Comparison of ENCODE assay signal across 10 cellular contexts in the genomic region with DNA sequence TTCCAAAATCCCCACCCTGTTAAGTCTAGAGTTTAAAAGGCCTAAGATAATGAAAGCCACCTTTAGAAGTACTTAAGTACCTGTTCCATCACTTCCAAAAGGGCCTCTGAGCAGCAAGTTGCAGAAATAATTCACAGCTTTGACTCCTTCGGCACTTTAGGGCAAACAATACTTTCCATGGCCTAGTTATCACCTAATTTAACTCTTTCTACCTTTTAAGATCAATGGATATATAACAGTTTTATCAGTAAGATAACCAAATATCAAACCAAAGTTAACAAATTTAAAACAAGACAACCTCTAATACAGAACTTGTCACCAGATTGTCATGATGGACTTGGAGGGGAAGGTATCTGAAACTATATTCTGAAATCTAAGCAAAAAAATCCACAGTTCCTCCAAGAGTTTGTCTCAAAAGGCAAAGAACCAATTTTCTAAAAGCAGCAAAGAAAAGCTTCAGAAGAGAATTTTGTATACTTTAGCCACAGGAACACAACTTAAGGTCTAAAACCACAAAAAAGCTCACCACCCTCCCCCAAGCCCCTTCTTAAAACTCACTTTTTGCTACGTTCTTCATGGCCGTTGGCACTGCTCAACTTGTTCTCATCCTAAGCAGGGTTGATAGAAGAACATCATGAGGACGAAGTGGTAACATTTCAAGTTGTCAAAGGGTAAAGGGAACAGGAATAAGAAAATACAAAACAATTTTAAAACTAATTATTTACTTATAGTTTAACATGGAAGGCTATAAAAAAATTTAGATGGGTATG. TPM values are rescaled to one million over a fixed set of nuclear protein-coding genes. Genes with fewer than 3 reads are reported as not detected.
DNase-seq lines count a peak whose midpoint lies in the region; ATAC-seq, FAIRE-seq and TF ChIP-seq lines count a peak whose summit lies in the region.
"Had no signal": no experiment of that assay in that cellular context is flagged by ENCODE, and none has a peak within 500 bp of the region (broad histone marks: within the 10 kb centered on the region; RNA-seq: fewer than 3 reads in every experiment).

No MANE protein-coding gene starts in this region.

- 0 out of 2 replicates have a peak, but pooled peaks have one; percentile 18 for TF ChIP-seq RAD21 in HepG2 (CRISPR knock-in tag; IDR thresholded peaks at IDR 0.05)

- peak overlapping the region; percentile 5; the same call in 1 of the 2 replicates for H3K9ac ChIP-seq in HepG2 (ENCODE audit: insufficient read depth, low read depth, low read length)
- H3K9ac ChIP-seq in kidney (ENCODE audit: low read length in 2 of 2), result peak overlapping the region in 1 of 2 donors; percentile 31
- H3K9ac ChIP-seq: parathyroid adenoma had no signal

- no peak for FAIRE-seq in HepG2 (lab: Jason Lieb, UNC)
- FAIRE-seq in kidney (lab: Jason Lieb, UNC), result no peak
- FAIRE-seq: bronchial epithelial cell had no signal

- no peak overlapping the region for H3K27ac ChIP-seq in HepG2 (ENCODE audit: extremely low read length, insufficient read depth, low read length)
- no peak overlapping the region for H3K27ac ChIP-seq in right lobe of liver
- no peak overlapping the region for H3K27ac ChIP-seq in kidney (ENCODE audit: low read depth in 2 of 2, low read length in 2 of 2)
- H3K27ac ChIP-seq in thyroid gland, result no peak overlapping the region
- H3K27ac ChIP-seq in testis, result no peak overlapping the region
- H3K27ac ChIP-seq: parathyroid adenoma had no signal

- H3K9me3 Mint-ChIP-seq in activated naive CD8-positive, alpha-beta T cell treated with anti-CD3 and anti-CD28 coated beads for 36 hours, result no peaks in the 10 kb centered on the region
- H3K9me3 Mint-ChIP-seq in memory B cell (no peaks in the 10 kb centered on the region), type B pancreatic cell (no peaks in the 10 kb centered on the region)

- BruUV-seq in HepG2 (replicated peaks; lab: Mats Ljungman, UMichigan), result no TSS peak

- H3K4me3 ChIP-seq in HepG2 (replicated peaks in 1 of 3; ENCODE audit: insufficient read depth in 1 of 3, low read depth in 2 of 3, low read length in 3 of 3) (peak overlapping the region in 2 of 3 experiments; percentile 91 to 92; a peak in 3 of 6 replicates), right lobe of liver (no peak overlapping the region), kidney (ENCODE audit: low read length in 2 of 2) (peak overlapping the region in 1 of 2 donors; percentile 12), thyroid gland (replicated peaks in 1 of 3) (no peak overlapping the region), testis (no peak overlapping the region)

- intact Hi-C loops in HepG2 (cut with micrococcal nuclease; ENCODE audit: unreplicated experiment) (no loop called here), right lobe of liver (cut with DNase I) (no loop called here), kidney (cut with DNase I) (no loop called here), thyroid gland (cut with DNase I) (no loop called here), testis (cut with DNase I; ENCODE audit: low total_unique reads) (no loop called here)

- H3K27me3 ChIP-seq in HepG2 (ENCODE audit: control insufficient read depth in 1 of 2, insufficient read depth in 2 of 2, low read length in 2 of 2), result no peaks in the 10 kb centered on the region; a peak in 1 of 5 replicates
- no peaks in the 10 kb centered on the region for H3K27me3 ChIP-seq in right lobe of liver
- no peaks in the 10 kb centered on the region for H3K27me3 ChIP-seq in thyroid gland
- no peaks in the 10 kb centered on the region for H3K27me3 ChIP-seq in testis

- no peak for DNase-seq in HepG2 (ENCODE audit: low spot score)
- no peak for DNase-seq in right lobe of liver
- no peak for DNase-seq in activated naive CD8-positive, alpha-beta T cell treated with anti-CD3 and anti-CD28 coated beads for 36 hours
- no peak for DNase-seq in memory B cell (ENCODE audit: low spot score in 2 of 2)
- no peak for DNase-seq in type B pancreatic cell (ENCODE audit: extremely low spot score, unreplicated experiment)
- DNase-seq in kidney, result no peak
- DNase-seq in thyroid gland, result no peak
- no peak for DNase-seq in testis

- peaks cover 70% of the 10 kb centered on the region for H3K36me3 Mint-ChIP-seq in activated naive CD8-positive, alpha-beta T cell treated with anti-CD3 and anti-CD28 coated beads for 36 hours
- H3K36me3 Mint-ChIP-seq in memory B cell (peaks cover 32% of the 10 kb centered on the region), type B pancreatic cell (peaks cover 53% of the 10 kb centered on the region)

- TF ChIP-seq CTCF in HepG2 (CRISPR knock-in tag; IDR thresholded peaks at IDR 0.05), result no peak
- TF ChIP-seq CTCF in right lobe of liver (IDR thresholded peaks at IDR 0.05), result no peak
- TF ChIP-seq CTCF in type B pancreatic cell (conservative IDR thresholded peaks at IDR 0.05), result no peak
- TF ChIP-seq CTCF in kidney (IDR thresholded peaks at IDR 0.05; ENCODE audit: borderline replicate concordance, extremely low read depth, insufficient read depth), result no peak
- TF ChIP-seq CTCF in thyroid gland (IDR thresholded peaks at IDR 0.05), result no peak
- TF ChIP-seq CTCF in testis (IDR thresholded peaks at IDR 0.05), result no peak

- peak overlapping the region; percentile 78 for H3K4me3 Mint-ChIP-seq in activated naive CD8-positive, alpha-beta T cell treated with anti-CD3 and anti-CD28 coated beads for 36 hours
- H3K4me3 Mint-ChIP-seq in memory B cell, result peak overlapping the region; percentile 8
- H3K4me3 Mint-ChIP-seq in type B pancreatic cell, result peak overlapping the region; percentile 51

- no peaks in the 10 kb centered on the region for H3K9me3 ChIP-seq in HepG2 (ENCODE audit: low read length)
- H3K9me3 ChIP-seq in right lobe of liver, result no peaks in the 10 kb centered on the region
- no peaks in the 10 kb centered on the region for H3K9me3 ChIP-seq in kidney (ENCODE audit: control insufficient read depth in 1 of 2, low read length in 2 of 2)
- H3K9me3 ChIP-seq in thyroid gland, result no peaks in the 10 kb centered on the region
- H3K9me3 ChIP-seq in testis, result no peaks in the 10 kb centered on the region

- H3K79me2 ChIP-seq in HepG2 (ENCODE audit: insufficient read depth, low read length), result peaks cover 94% of the 10 kb centered on the region

- H3K36me3 ChIP-seq in HepG2 (replicated peaks in 1 of 2; ENCODE audit: control insufficient read depth in 1 of 2, insufficient read depth in 2 of 2, low read length in 2 of 2) (peaks cover 25 to 63% of the 10 kb centered on the region in 2 experiments), right lobe of liver (peaks cover 6 to 70% (median 48%) of the 10 kb centered on the region in 4 donors), kidney (ENCODE audit: control insufficient read depth in 1 of 2, insufficient read depth in 2 of 2, low read length in 2 of 2) (peaks cover 28 to 60% of the 10 kb centered on the region in 2 donors), thyroid gland (peaks cover 50 to 63% of the 10 kb centered on the region in 2 donors), testis (ENCODE audit: low read depth, missing control alignments) (no peaks in the 10 kb centered on the region)

- POLR2A ChIA-PET in HepG2 (lab: Yijun Ruan, JAX), result interaction anchor here (1.0 to 8.6 kb wide), 8 partner anchors 8 to 40 kb away, joined by 3 to 211 read pairs (median 4); partner anchors contain the start of genes NFS1 and ROMO1

- H2AFZ ChIP-seq in HepG2 (ENCODE audit: low read length), result no peak overlapping the region
- H2AFZ ChIP-seq: parathyroid adenoma had no signal

- in situ Hi-C loops in HepG2 (cut with HindIII; ENCODE audit: extremely low pct_ligation_motif_present, low pct_unique_long_range_greater_than_20kb), result no loop called here

- peaks cover 80% of the 10 kb centered on the region for H4K20me1 ChIP-seq in HepG2 (ENCODE audit: insufficient read depth, low read length)

- H3K27ac Mint-ChIP-seq in activated naive CD8-positive, alpha-beta T cell treated with anti-CD3 and anti-CD28 coated beads for 36 hours, result peak overlapping the region; percentile 83
- peak overlapping the region; percentile 63 for H3K27ac Mint-ChIP-seq in memory B cell
- H3K27ac Mint-ChIP-seq in type B pancreatic cell, result peak overlapping the region; percentile 48

- no peak for ATAC-seq in HepG2
- ATAC-seq in right lobe of liver, result no peak
- no peak for ATAC-seq in memory B cell (ENCODE audit: low read depth)

- peak in 1 of 2 experiments; percentile 18; a peak in 1 of 4 replicates for TF ChIP-seq POLR2A in HepG2 (IDR thresholded peaks at IDR 0.05; ENCODE audit: insufficient read depth in 1 of 2, low read depth in 2 of 2, low read length in 2 of 2)
- no peak for TF ChIP-seq POLR2A in right lobe of liver (IDR thresholded peaks at IDR 0.05)
- no peak for TF ChIP-seq POLR2A in thyroid gland (IDR thresholded peaks at IDR 0.05)
- TF ChIP-seq POLR2A in testis (IDR thresholded peaks at IDR 0.05), result no peak

- TF ChIP-seq EP300 in HepG2 (IDR thresholded peaks at IDR 0.05; ENCODE audit: low read depth in 2 of 2, low read length in 2 of 2) (no peak), HepG2 (CRISPR knock-in tag; IDR thresholded peaks at IDR 0.05; ENCODE audit: borderline replicate concordance) (no peak)

- peak overlapping the region; percentile 98 for H3K4me2 ChIP-seq in HepG2 (ENCODE audit: low read depth, low read length)

- WGBS in HepG2 (ENCODE audit: low lambda C conversion rate), result 91% methylated on average over 4 of the region's 4 CpGs
- 51% methylated on average over 4 of the region's 4 CpGs for WGBS in right lobe of liver (ENCODE audit: insufficient coverage, low coverage, low lambda C conversion rate, missing lambda C conversion rate)
- WGBS in thyroid gland, 2 donors, result 56 to 63% methylated on average over 4 of the region's 4 CpGs
- WGBS in testis, 2 donors, result 31 to 40% methylated on average over 4 of the region's 4 CpGs

- H3K4me1 ChIP-seq in HepG2 (ENCODE audit: insufficient read depth, low read length), result peaks cover 75% of the 10 kb centered on the region
- H3K4me1 ChIP-seq in right lobe of liver, result peaks cover 0 to 59% (median 21%) of the 10 kb centered on the region in 4 donors
- H3K4me1 ChIP-seq in kidney (ENCODE audit: control insufficient read depth in 1 of 2, insufficient read depth in 1 of 2, low read depth in 1 of 2, low read length in 2 of 2), result peaks cover 10 to 31% of the 10 kb centered on the region in 2 donors
- peaks cover 23 to 43% of the 10 kb centered on the region in 2 donors for H3K4me1 ChIP-seq in thyroid gland
- peaks cover 28% of the 10 kb centered on the region for H3K4me1 ChIP-seq in testis

- peaks cover 8% of the 10 kb centered on the region for H3K27me3 Mint-ChIP-seq in activated naive CD8-positive, alpha-beta T cell treated with anti-CD3 and anti-CD28 coated beads for 36 hours
- H3K27me3 Mint-ChIP-seq in memory B cell (no peaks in the 10 kb centered on the region), type B pancreatic cell (peaks cover 6% of the 10 kb centered on the region)

- CTCF ChIA-PET in HepG2 (lab: Yijun Ruan, JAX; ENCODE audit: low intra/inter-chr PET ratio, low total read pairs), result no interaction called here

- peaks cover 49% of the 10 kb centered on the region for H3K4me1 Mint-ChIP-seq in activated naive CD8-positive, alpha-beta T cell treated with anti-CD3 and anti-CD28 coated beads for 36 hours
- H3K4me1 Mint-ChIP-seq in memory B cell (peaks cover 23% of the 10 kb centered on the region), type B pancreatic cell (ENCODE audit: unreplicated experiment) (peaks cover 25% of the 10 kb centered on the region)

RNA-seq across cellular contexts. Expression of gene RBM39, which starts 3.5 kb away (rescaled TPM):
- total RNA-seq in HepG2 (2016; rRNA removed; fragmentation: Illumina TruSeq; extraction: Trizol), result 431 and 788 TPM in 2 replicates
- 862 and 1,011 TPM in 2 replicates for total RNA-seq in HepG2 (2016; cell fraction: cytosol; rRNA removed; fragmentation: Illumina TruSeq; extraction: Trizol; ENCODE audit: low read depth)
- 445 and 791 TPM in 2 replicates for total RNA-seq in HepG2 (2016; cell fraction: insoluble cytoplasmic fraction; rRNA removed; fragmentation: Illumina TruSeq; extraction: Trizol)
- total RNA-seq in HepG2 (2016; cell fraction: membrane; rRNA removed; fragmentation: Illumina TruSeq; extraction: Trizol), result 352 and 417 TPM in 2 replicates
- 1,469 and 1,561 TPM in 2 replicates for total RNA-seq in HepG2 (2016; cell fraction: nucleus; rRNA removed; fragmentation: Illumina TruSeq; extraction: Trizol)
- polyA plus RNA-seq in HepG2 (2011; rRNA removed), result 859 and 920 TPM in 2 replicates
- 89.0 and 133 TPM in 2 replicates for polyA plus RNA-seq in HepG2 (2011; cell fraction: cytosol; rRNA removed)
- 3,125 and 3,321 TPM in 2 replicates for polyA plus RNA-seq in HepG2 (2011; cell fraction: nucleus; rRNA removed)
- 867 and 961 TPM in 2 replicates for polyA plus RNA-seq in HepG2 (2012)
- polyA plus RNA-seq in HepG2 (2016; cell fraction: cytosol; fragmentation: Illumina TruSeq; extraction: Trizol; ENCODE audit: low read depth), result 47.3 and 51.7 TPM in 2 replicates
- 339 and 360 TPM in 2 replicates for polyA plus RNA-seq in HepG2 (2016; cell fraction: insoluble cytoplasmic fraction; fragmentation: Illumina TruSeq; extraction: Trizol; ENCODE audit: low read depth)
- polyA plus RNA-seq in HepG2 (2016; cell fraction: membrane; fragmentation: Illumina TruSeq; extraction: Trizol; ENCODE audit: low read depth), result 79.3 and 86.7 TPM in 2 replicates
- 2,644 and 2,668 TPM in 2 replicates for polyA plus RNA-seq in HepG2 (2016; cell fraction: nucleus; fragmentation: Illumina TruSeq; extraction: Trizol; ENCODE audit: insufficient read depth, low read depth)
- 166 and 263 TPM in 2 replicates for polyA minus RNA-seq in HepG2 (2011; rRNA and poly(A)+ RNA removed; ENCODE audit: low replicate concordance)
- 91.3 and 98.3 TPM in 2 replicates for polyA minus RNA-seq in HepG2 (2011; cell fraction: cytosol; rRNA and poly(A)+ RNA removed)
- 2,261 and 2,868 TPM in 2 replicates for polyA minus RNA-seq in HepG2 (2011; cell fraction: nucleus; rRNA and poly(A)+ RNA removed)
- 100 to 1,000 TPM in 5 of 6 experiments, 10 to 100 TPM in 1; 86.4 to 166 (median 120) TPM for total RNA-seq in right lobe of liver
- 100 to 1,000 TPM; 330 to 349 TPM for total RNA-seq in activated naive CD8-positive, alpha-beta T cell treated with anti-CD3 and anti-CD28 coated beads for 36 hours
- 361 and 398 TPM in 2 replicates for total RNA-seq in type B pancreatic cell (ENCODE audit: low replicate concordance)
- total RNA-seq in kidney, result 304 TPM
- 148 TPM for polyA plus RNA-seq in kidney (ENCODE audit: insufficient read depth, low read depth, low replicate concordance)
- total RNA-seq in thyroid gland, result 100 to 1,000 TPM; 315 to 475 (median 368) TPM
- 100 to 1,000 TPM; 273 to 278 TPM for total RNA-seq in testis
- polyA plus RNA-seq in testis (ENCODE audit: insufficient read depth, low read depth, low replicate concordance), result 116 TPM

RNA-seq across cellular contexts. Expression of gene PHF20, which starts 33.2 kb away (rescaled TPM):
- total RNA-seq in HepG2 (2016; rRNA removed; fragmentation: Illumina TruSeq; extraction: Trizol) (34.1 and 43.3 TPM in 2 replicates), right lobe of liver (10 to 100 TPM in 5 of 6 experiments, 1 to 10 TPM in 1; 9.3 to 16.7 (median 14.5) TPM), type B pancreatic cell (ENCODE audit: low replicate concordance) (33.4 and 37.6 TPM in 2 replicates), kidney (48.4 TPM), thyroid gland (10 to 100 TPM; 28.0 to 51.7 (median 35.2) TPM), testis (100 to 1,000 TPM in 1 of 2 donors, 10 to 100 TPM in 1; 59.8 to 108 TPM)
- total RNA-seq in HepG2 (2016; cell fraction: cytosol; rRNA removed; fragmentation: Illumina TruSeq; extraction: Trizol; ENCODE audit: low read depth), result 56.7 and 61.5 TPM in 2 replicates
- 35.4 and 40.8 TPM in 2 replicates for total RNA-seq in HepG2 (2016; cell fraction: insoluble cytoplasmic fraction; rRNA removed; fragmentation: Illumina TruSeq; extraction: Trizol)
- total RNA-seq in HepG2 (2016; cell fraction: membrane; rRNA removed; fragmentation: Illumina TruSeq; extraction: Trizol), result 47.8 and 49.1 TPM in 2 replicates
- 37.0 and 43.8 TPM in 2 replicates for total RNA-seq in HepG2 (2016; cell fraction: nucleus; rRNA removed; fragmentation: Illumina TruSeq; extraction: Trizol)
- polyA plus RNA-seq in HepG2 (2011; rRNA removed) (18.5 and 22.8 TPM in 2 replicates), kidney (ENCODE audit: insufficient read depth, low read depth, low replicate concordance) (12.3 TPM), testis (ENCODE audit: insufficient read depth, low read depth, low replicate concordance) (76.1 TPM)
- polyA plus RNA-seq in HepG2 (2011; cell fraction: cytosol; rRNA removed), result 21.6 and 23.5 TPM in 2 replicates
- 14.7 and 18.5 TPM in 2 replicates for polyA plus RNA-seq in HepG2 (2011; cell fraction: nucleus; rRNA removed)
- polyA plus RNA-seq in HepG2 (2012), result 36.8 and 41.9 TPM in 2 replicates
- 22.9 and 31.3 TPM in 2 replicates for polyA plus RNA-seq in HepG2 (2016; cell fraction: cytosol; fragmentation: Illumina TruSeq; extraction: Trizol; ENCODE audit: low read depth)
- 32.6 and 36.2 TPM in 2 replicates for polyA plus RNA-seq in HepG2 (2016; cell fraction: insoluble cytoplasmic fraction; fragmentation: Illumina TruSeq; extraction: Trizol; ENCODE audit: low read depth)
- 22.4 and 30.8 TPM in 2 replicates for polyA plus RNA-seq in HepG2 (2016; cell fraction: membrane; fragmentation: Illumina TruSeq; extraction: Trizol; ENCODE audit: low read depth)
- polyA plus RNA-seq in HepG2 (2016; cell fraction: nucleus; fragmentation: Illumina TruSeq; extraction: Trizol; ENCODE audit: insufficient read depth, low read depth), result 23.9 and 28.8 TPM in 2 replicates
- 44.9 and 77.1 TPM in 2 replicates for polyA minus RNA-seq in HepG2 (2011; rRNA and poly(A)+ RNA removed; ENCODE audit: low replicate concordance)
- polyA minus RNA-seq in HepG2 (2011; cell fraction: cytosol; rRNA and poly(A)+ RNA removed), result 19.8 and 22.3 TPM in 2 replicates
- 53.6 and 69.2 TPM in 2 replicates for polyA minus RNA-seq in HepG2 (2011; cell fraction: nucleus; rRNA and poly(A)+ RNA removed)
- 10 to 100 TPM; 50.2 to 50.6 TPM for total RNA-seq in activated naive CD8-positive, alpha-beta T cell treated with anti-CD3 and anti-CD28 coated beads for 36 hours

RNA-seq across cellular contexts. Expression of gene ROMO1, which starts 39.4 kb away (rescaled TPM):
- total RNA-seq in HepG2 (2016; rRNA removed; fragmentation: Illumina TruSeq; extraction: Trizol), result 636 and 726 TPM in 2 replicates
- total RNA-seq in HepG2 (2016; cell fraction: cytosol; rRNA removed; fragmentation: Illumina TruSeq; extraction: Trizol; ENCODE audit: low read depth), result 328 and 530 TPM in 2 replicates
- 687 and 846 TPM in 2 replicates for total RNA-seq in HepG2 (2016; cell fraction: insoluble cytoplasmic fraction; rRNA removed; fragmentation: Illumina TruSeq; extraction: Trizol)
- total RNA-seq in HepG2 (2016; cell fraction: membrane; rRNA removed; fragmentation: Illumina TruSeq; extraction: Trizol), result 460 and 632 TPM in 2 replicates
- 223 and 226 TPM in 2 replicates for total RNA-seq in HepG2 (2016; cell fraction: nucleus; rRNA removed; fragmentation: Illumina TruSeq; extraction: Trizol)
- 688 and 755 TPM in 2 replicates for polyA plus RNA-seq in HepG2 (2011; rRNA removed)
- polyA plus RNA-seq in HepG2 (2011; cell fraction: cytosol; rRNA removed), result 1,254 and 1,646 TPM in 2 replicates
- polyA plus RNA-seq in HepG2 (2011; cell fraction: nucleus; rRNA removed), result 503 and 546 TPM in 2 replicates
- polyA plus RNA-seq in HepG2 (2012), result 282 and 451 TPM in 2 replicates
- 292 and 453 TPM in 2 replicates for polyA plus RNA-seq in HepG2 (2016; cell fraction: cytosol; fragmentation: Illumina TruSeq; extraction: Trizol; ENCODE audit: low read depth)
- 479 and 541 TPM in 2 replicates for polyA plus RNA-seq in HepG2 (2016; cell fraction: insoluble cytoplasmic fraction; fragmentation: Illumina TruSeq; extraction: Trizol; ENCODE audit: low read depth)
- 317 and 387 TPM in 2 replicates for polyA plus RNA-seq in HepG2 (2016; cell fraction: membrane; fragmentation: Illumina TruSeq; extraction: Trizol; ENCODE audit: low read depth)
- 282 and 344 TPM in 2 replicates for polyA plus RNA-seq in HepG2 (2016; cell fraction: nucleus; fragmentation: Illumina TruSeq; extraction: Trizol; ENCODE audit: insufficient read depth, low read depth)
- polyA minus RNA-seq in HepG2 (2011; rRNA and poly(A)+ RNA removed; ENCODE audit: low replicate concordance), result 60.0 and 169 TPM in 2 replicates
- 79.8 and 108 TPM in 2 replicates for polyA minus RNA-seq in HepG2 (2011; cell fraction: cytosol; rRNA and poly(A)+ RNA removed)
- polyA minus RNA-seq in HepG2 (2011; cell fraction: nucleus; rRNA and poly(A)+ RNA removed), result 30.8 and 37.7 TPM in 2 replicates
- 100 to 1,000 TPM in 2 of 6 experiments, 10 to 100 TPM in 4; 70.4 to 209 (median 84.8) TPM for total RNA-seq in right lobe of liver
- 100 to 1,000 TPM; 121 to 137 TPM for total RNA-seq in activated naive CD8-positive, alpha-beta T cell treated with anti-CD3 and anti-CD28 coated beads for 36 hours
- 131 and 160 TPM in 2 replicates for total RNA-seq in type B pancreatic cell (ENCODE audit: low replicate concordance)
- 141 TPM for total RNA-seq in kidney
- 408 TPM for polyA plus RNA-seq in kidney (ENCODE audit: insufficient read depth, low read depth, low replicate concordance)
- total RNA-seq in thyroid gland, result 100 to 1,000 TPM in 3 of 4 donors, 10 to 100 TPM in 1; 64.7 to 402 (median 229) TPM
- 100 to 1,000 TPM; 200 to 276 TPM for total RNA-seq in testis
- polyA plus RNA-seq in testis (ENCODE audit: insufficient read depth, low read depth, low replicate concordance), result 160 TPM

RNA-seq across cellular contexts. Expression of gene NFS1, which starts 39.4 kb away (rescaled TPM):
- 88.1 and 94.4 TPM in 2 replicates for total RNA-seq in HepG2 (2016; rRNA removed; fragmentation: Illumina TruSeq; extraction: Trizol)
- 7.6 and 8.7 TPM in 2 replicates for total RNA-seq in HepG2 (2016; cell fraction: cytosol; rRNA removed; fragmentation: Illumina TruSeq; extraction: Trizol; ENCODE audit: low read depth)
- 82.1 and 92.4 TPM in 2 replicates for total RNA-seq in HepG2 (2016; cell fraction: insoluble cytoplasmic fraction; rRNA removed; fragmentation: Illumina TruSeq; extraction: Trizol)
- total RNA-seq in HepG2 (2016; cell fraction: membrane; rRNA removed; fragmentation: Illumina TruSeq; extraction: Trizol), result 25.4 and 28.4 TPM in 2 replicates
- 45.9 and 47.9 TPM in 2 replicates for total RNA-seq in HepG2 (2016; cell fraction: nucleus; rRNA removed; fragmentation: Illumina TruSeq; extraction: Trizol)
- polyA plus RNA-seq in HepG2 (2011; rRNA removed), result 61.8 and 65.9 TPM in 2 replicates
- 56.2 and 69.5 TPM in 2 replicates for polyA plus RNA-seq in HepG2 (2011; cell fraction: cytosol; rRNA removed)
- 70.7 and 72.8 TPM in 2 replicates for polyA plus RNA-seq in HepG2 (2011; cell fraction: nucleus; rRNA removed)
- 36.7 and 39.1 TPM in 2 replicates for polyA plus RNA-seq in HepG2 (2012)
- polyA plus RNA-seq in HepG2 (2016; cell fraction: cytosol; fragmentation: Illumina TruSeq; extraction: Trizol; ENCODE audit: low read depth), result 6.5 and 6.6 TPM in 2 replicates
- polyA plus RNA-seq in HepG2 (2016; cell fraction: insoluble cytoplasmic fraction; fragmentation: Illumina TruSeq; extraction: Trizol; ENCODE audit: low read depth), result 86.7 and 90.3 TPM in 2 replicates
- polyA plus RNA-seq in HepG2 (2016; cell fraction: membrane; fragmentation: Illumina TruSeq; extraction: Trizol; ENCODE audit: low read depth), result 16.6 and 16.9 TPM in 2 replicates
- polyA plus RNA-seq in HepG2 (2016; cell fraction: nucleus; fragmentation: Illumina TruSeq; extraction: Trizol; ENCODE audit: insufficient read depth, low read depth), result 69.1 and 70.6 TPM in 2 replicates
- 67.9 and 114 TPM in 2 replicates for polyA minus RNA-seq in HepG2 (2011; rRNA and poly(A)+ RNA removed; ENCODE audit: low replicate concordance)
- polyA minus RNA-seq in HepG2 (2011; cell fraction: cytosol; rRNA and poly(A)+ RNA removed), result 23.0 and 27.1 TPM in 2 replicates
- 20.9 and 23.7 TPM in 2 replicates for polyA minus RNA-seq in HepG2 (2011; cell fraction: nucleus; rRNA and poly(A)+ RNA removed)
- total RNA-seq in right lobe of liver, result 10 to 100 TPM; 30.9 to 63.7 (median 44.3) TPM
- total RNA-seq in activated naive CD8-positive, alpha-beta T cell treated with anti-CD3 and anti-CD28 coated beads for 36 hours, result 10 to 100 TPM; 37.2 to 38.2 TPM
- total RNA-seq in type B pancreatic cell (ENCODE audit: low replicate concordance), result 26.7 and 29.9 TPM in 2 replicates
- 31.5 TPM for total RNA-seq in kidney
- 71.2 TPM for polyA plus RNA-seq in kidney (ENCODE audit: insufficient read depth, low read depth, low replicate concordance)
- 10 to 100 TPM; 21.1 to 45.5 (median 36.3) TPM for total RNA-seq in thyroid gland
- total RNA-seq in testis, result 10 to 100 TPM; 84.1 to 90.6 TPM
- polyA plus RNA-seq in testis (ENCODE audit: insufficient read depth, low read depth, low replicate concordance), result 86.6 TPM

Comparison
In these comparisons a context has a peak if more than half of its experiments do, and no peak if none do; other contexts are left out.
1. H3K4me3 ChIP-seq: peak in HepG2 (2 of 3); none in right lobe of liver (0 of 3), thyroid gland (0 of 3) and testis (0 of 2).
2. H3K4me3 Mint-ChIP-seq: peak in every context shown above with its lines; median percentile 78 in activated naive CD8-positive, alpha-beta T cell treated with anti-CD3 and anti-CD28 coated beads for 36 hours; 51 in type B pancreatic cell; 8 in memory B cell.
3. Peak in every context shown above with its lines, with median percentiles within 50 percentile points of each other: H3K27ac Mint-ChIP-seq.